In genomic region chr17:75078097-75079022, GRCh38 we compare ENCODE assay signal across 8 cellular contexts. TPM values are rescaled to one million over a fixed set of nuclear protein-coding genes. Genes with fewer than 3 reads are reported as not detected.
A peak's percentile ranks its signal among the peaks of the same experiment; 100 is the strongest.
DNase-seq lines count a peak whose midpoint lies in the region; TF ChIP-seq lines count a peak whose summit lies in the region.

No MANE protein-coding gene starts in this region.

- H4K20me1 ChIP-seq in Karpas-422 (ENCODE audit: insufficient read depth, low read depth, low read length): no peaks in the 10 kb centered on the region

- DNase-seq in activated naive CD4-positive, alpha-beta T cell treated with anti-CD3 and anti-CD28 coated beads for 36 hours: no peak
- no peak for DNase-seq in activated naive CD4-positive, alpha-beta T cell treated with Interleukin-2 at 50 U/mL for 16 hours
- DNase-seq in Karpas-422 (no peak), dorsolateral prefrontal cortex (no peak), nephron progenitor cell (no peak), pons (ENCODE audit: low spot score) (no peak)
- no peak for DNase-seq in activated CD8-positive, alpha-beta memory T cell treated with anti-CD3 and anti-CD28 coated beads, Interleukin-2, amount 50 U/mL, for 4 hours
- no peak for DNase-seq in effector CD8-positive, alpha-beta T cell (lab: John Stamatoyannopoulos, UW)

- H3K4me1 ChIP-seq in Karpas-422 (ENCODE audit: low read length): peaks cover 14% of the 10 kb centered on the region

- CTCF ChIA-PET in activated naive CD4-positive, alpha-beta T cell treated with anti-CD3 and anti-CD28 coated beads for 36 hours (lab: Charles Lee): interaction anchor here (0.6 to 1.5 kb wide), 4 partner anchors 8 to 212 kb away, joined by 3 to 5 read pairs (median 4); no protein-coding TSS in a partner anchor

- no peaks in the 10 kb centered on the region for H3K36me3 Mint-ChIP-seq in activated naive CD4-positive, alpha-beta T cell treated with anti-CD3 and anti-CD28 coated beads for 36 hours (ENCODE audit: low read depth)
- no peaks in the 10 kb centered on the region for H3K36me3 Mint-ChIP-seq in nephron progenitor cell (ENCODE audit: low read depth)

- H3K9ac ChIP-seq in Karpas-422 (ENCODE audit: low read length): peak overlapping the region; percentile 59

- intact Hi-C loops in activated naive CD4-positive, alpha-beta T cell treated with anti-CD3 and anti-CD28 coated beads for 36 hours (cut with micrococcal nuclease): no loop called here
- intact Hi-C loops in dorsolateral prefrontal cortex (cut with DNase I): no loop called here

- no peaks in the 10 kb centered on the region for H3K9me3 ChIP-seq in Karpas-422 (ENCODE audit: low read length)

- peak overlapping the region; percentile 11 for H3K27ac Mint-ChIP-seq in activated naive CD4-positive, alpha-beta T cell treated with anti-CD3 and anti-CD28 coated beads for 36 hours
- H3K27ac Mint-ChIP-seq in nephron progenitor cell: peak overlapping the region; percentile 5

- no peaks in the 10 kb centered on the region for H3K9me3 Mint-ChIP-seq in activated naive CD4-positive, alpha-beta T cell treated with anti-CD3 and anti-CD28 coated beads for 36 hours
- no peaks in the 10 kb centered on the region for H3K9me3 Mint-ChIP-seq in nephron progenitor cell

- peak overlapping the region; percentile 67 for H3K4me2 ChIP-seq in Karpas-422 (ENCODE audit: low read depth, low read length, poor library complexity, severe bottlenecking)

- H3K4me3 Mint-ChIP-seq in activated naive CD4-positive, alpha-beta T cell treated with anti-CD3 and anti-CD28 coated beads for 36 hours: no peak overlapping the region
- no peak overlapping the region for H3K4me3 Mint-ChIP-seq in nephron progenitor cell

- no peaks in the 10 kb centered on the region for H3K79me2 ChIP-seq in Karpas-422 (ENCODE audit: low read length)

- TF ChIP-seq CTCF in dorsolateral prefrontal cortex (IDR thresholded peaks at IDR 0.05 in 54 of 56, conservative IDR thresholded peaks at IDR 0.05 in 2 of 56; ENCODE audit: low read depth in 1 of 56, partially characterized antibody in 56 of 56) (no peak), nephron progenitor cell (IDR thresholded peaks at IDR 0.05) (no peak)

- no peaks in the 10 kb centered on the region for H3K36me3 ChIP-seq in Karpas-422 (ENCODE audit: insufficient read depth, low read length)

- peaks cover 17% of the 10 kb centered on the region for H3K4me1 Mint-ChIP-seq in activated naive CD4-positive, alpha-beta T cell treated with anti-CD3 and anti-CD28 coated beads for 36 hours (ENCODE audit: low read depth)
- peaks cover 47% of the 10 kb centered on the region for H3K4me1 Mint-ChIP-seq in nephron progenitor cell

- no peaks in the 10 kb centered on the region for H3K9me2 ChIP-seq in Karpas-422 (replicated peaks; ENCODE audit: insufficient read depth, low read length)

- H3K27me3 Mint-ChIP-seq in activated naive CD4-positive, alpha-beta T cell treated with anti-CD3 and anti-CD28 coated beads for 36 hours (ENCODE audit: low read depth): no peaks in the 10 kb centered on the region
- peaks cover 4% of the 10 kb centered on the region for H3K27me3 Mint-ChIP-seq in nephron progenitor cell (ENCODE audit: low read depth, poor library complexity)

- peak overlapping the region; percentile 62 for H3K4me3 ChIP-seq in Karpas-422 (ENCODE audit: low read length)
- peak overlapping the region in 55 of 59 donors; percentile 50 to 79 (median 64) for H3K4me3 ChIP-seq in dorsolateral prefrontal cortex

- H3K27ac ChIP-seq in Karpas-422 (ENCODE audit: low read length): no peak overlapping the region
- peak overlapping the region in 44 of 59 donors; percentile 27 to 92 (median 80) for H3K27ac ChIP-seq in dorsolateral prefrontal cortex

- H3K27me3 ChIP-seq in Karpas-422 (ENCODE audit: low read length) (no peaks in the 10 kb centered on the region), dorsolateral prefrontal cortex (no peaks in the 10 kb centered on the region)

- H2AFZ ChIP-seq in Karpas-422 (ENCODE audit: low read length): peak overlapping the region; percentile 18; the same call in 1 of the 2 replicates

RNA-seq across cellular contexts. Expression of gene SLC16A5, which starts 9.4 kb away (rescaled TPM):
- total RNA-seq in activated naive CD4-positive, alpha-beta T cell treated with anti-CD3 and anti-CD28 coated beads for 36 hours: 1 to 10 TPM; 2.5 to 3.1 TPM
- not detected in 2 replicates for total RNA-seq in Karpas-422 (2014; rRNA removed; shearing (Covaris generic); ENCODE audit: low replicate concordance)
- 1 to 10 TPM in 55 of 120 experiments, under 1 TPM in 57, not detected in 8; 0.33 to 3.1 (median 0.98) TPM for total RNA-seq in dorsolateral prefrontal cortex

RNA-seq across cellular contexts. Expression of gene KCTD2, which starts 31.3 kb away (rescaled TPM):
- 10 to 100 TPM; 18.7 to 20.8 TPM for total RNA-seq in activated naive CD4-positive, alpha-beta T cell treated with anti-CD3 and anti-CD28 coated beads for 36 hours
- 21.0 and 24.7 TPM in 2 replicates for total RNA-seq in Karpas-422 (2014; rRNA removed; shearing (Covaris generic); ENCODE audit: low replicate concordance)
- total RNA-seq in dorsolateral prefrontal cortex: 100 to 1,000 TPM in 7 of 120 experiments, 10 to 100 TPM in 113; 52.5 to 122 (median 79.8) TPM

RNA-seq across cellular contexts. Expression of gene ARMC7, which starts 31.4 kb away (rescaled TPM):
- 1 to 10 TPM; 3.8 to 4.9 TPM for total RNA-seq in activated naive CD4-positive, alpha-beta T cell treated with anti-CD3 and anti-CD28 coated beads for 36 hours
- total RNA-seq in Karpas-422 (2014; rRNA removed; shearing (Covaris generic); ENCODE audit: low replicate concordance): 6.1 and 12.8 TPM in 2 replicates
- 10 to 100 TPM in 86 of 120 experiments, 1 to 10 TPM in 34; 7.0 to 16.8 (median 11.3) TPM for total RNA-seq in dorsolateral prefrontal cortex

RNA-seq across cellular contexts. Expression of gene ATP5PD, which starts 31.6 kb away (rescaled TPM):
- 100 to 1,000 TPM; 227 to 249 TPM for total RNA-seq in activated naive CD4-positive, alpha-beta T cell treated with anti-CD3 and anti-CD28 coated beads for 36 hours
- total RNA-seq in Karpas-422 (2014; rRNA removed; shearing (Covaris generic); ENCODE audit: low replicate concordance): 186 and 187 TPM in 2 replicates
- 100 to 1,000 TPM; 142 to 353 (median 254) TPM for total RNA-seq in dorsolateral prefrontal cortex

RNA-seq across cellular contexts. Expression of gene NT5C, which starts 53.2 kb away (rescaled TPM):
- total RNA-seq in activated naive CD4-positive, alpha-beta T cell treated with anti-CD3 and anti-CD28 coated beads for 36 hours: 10 to 100 TPM; 49.7 to 55.2 TPM
- 43.6 and 174 TPM in 2 replicates for total RNA-seq in Karpas-422 (2014; rRNA removed; shearing (Covaris generic); ENCODE audit: low replicate concordance)
- total RNA-seq in dorsolateral prefrontal cortex: 10 to 100 TPM in 118 of 120 experiments, 1 to 10 TPM in 2; 7.5 to 35.9 (median 18.9) TPM
